In the genomic region with DNA sequence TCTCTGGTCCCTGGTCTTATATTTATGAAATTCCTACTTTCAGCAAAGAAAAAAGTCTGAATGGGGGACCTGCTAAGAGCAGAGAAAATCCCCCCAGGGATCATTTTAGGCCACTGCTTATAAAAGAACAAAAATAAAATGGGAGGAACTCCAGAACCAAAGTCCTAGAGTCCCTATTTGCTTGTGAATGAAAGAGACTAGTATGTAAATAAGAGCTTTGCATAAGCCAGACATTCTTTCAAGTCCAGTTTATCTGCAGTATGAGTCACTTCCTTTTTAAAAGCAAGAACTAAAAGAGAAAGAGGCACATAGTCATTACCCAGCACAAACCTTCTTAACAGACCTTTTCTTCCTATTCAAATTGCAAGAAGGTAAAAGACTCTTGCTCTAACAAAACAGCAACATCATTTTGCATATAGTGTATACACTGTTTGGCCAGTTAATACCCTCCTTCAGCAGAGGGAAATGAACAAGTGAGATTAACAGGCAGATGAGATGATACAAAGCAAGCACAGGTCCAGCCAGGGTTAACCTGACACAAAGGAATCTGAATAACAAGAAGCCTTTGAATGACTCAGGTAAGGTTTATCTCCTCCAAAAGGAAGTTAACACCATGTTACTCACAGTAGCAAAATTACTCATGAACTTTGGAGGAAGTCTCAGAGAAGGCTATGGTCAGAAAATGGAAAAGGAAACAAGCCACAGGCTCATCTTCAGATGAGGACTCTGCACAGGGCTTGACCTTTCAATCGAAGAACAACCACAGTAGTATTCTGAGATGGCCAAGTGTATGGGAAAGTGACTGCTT, we compare ENCODE assay signal across 8 cellular contexts.
A peak's percentile ranks its signal among the peaks of the same experiment; 100 is the strongest.
DNase-seq lines count a peak whose midpoint lies in the region; ATAC-seq and TF ChIP-seq lines count a peak whose summit lies in the region.

No MANE protein-coding gene starts in this region.

- no peak overlapping the region for H2AK5ac ChIP-seq in H9 (ENCODE audit: insufficient read length, low read length)

- no CpG with 5 or more reads among the region's 1 CpG for WGBS in H9 (ENCODE audit: extremely low coverage, insufficient read length, low lambda C conversion rate)
- 51% methylated on average over 1 of the region's 1 CpG for WGBS in right cardiac atrium

- H4K91ac ChIP-seq in H9 (ENCODE audit: insufficient read length, low read depth, low read length), result peak overlapping the region; percentile 91

- H4K8ac ChIP-seq in H9 (replicated peaks; ENCODE audit: insufficient read length, low read depth, low read length), result no peak overlapping the region

- no peaks in the 10 kb centered on the region for H3K79me2 ChIP-seq in H9 (ENCODE audit: insufficient read depth, low read length)

- peak overlapping the region; percentile 41 for H2BK5ac ChIP-seq in H9 (ENCODE audit: insufficient read length, low read length)

- no peak overlapping the region for H3K4me3 ChIP-seq in right cardiac atrium (ENCODE audit: low read length)

- intact Hi-C loops in right cardiac atrium (cut with DNase I), result no loop called here

- H3K27ac Mint-ChIP-seq in H9, result peak overlapping the region; percentile 97 to 98 (median 97)
- peak overlapping the region; percentile 97 for H3K27ac Mint-ChIP-seq in stimulated activated effector memory CD8-positive, alpha-beta T cell treated with anti-CD3 and anti-CD28 coated beads, Interleukin-12 subunit alpha, Interleukin-12 subunit beta, amount 100 ng/mL, for 72 hours

- peak overlapping the region; percentile 29 for H3K4me2 ChIP-seq in H9 (ENCODE audit: insufficient read depth, insufficient read length, low read length)

- H2AFZ ChIP-seq in H9 (ENCODE audit: low read length), result no peak overlapping the region

- 0 out of 2 replicates have a peak overlapping the region, but pooled peaks have one; percentile 71 for H3K4ac ChIP-seq in H9 (ENCODE audit: low read depth, low read length)

- ATAC-seq in activated T-cell treated with anti-CD3 and anti-CD28 coated beads, Interleukin-2, amount 50 U/mL, for 4 hours, result peak; percentile 89 to 90
- peak; percentile 80 to 91 for ATAC-seq in right cardiac atrium
- peak; percentile 96 for ATAC-seq in stimulated activated effector memory CD8-positive, alpha-beta T cell treated with anti-CD3 and anti-CD28 coated beads, Interleukin-12 subunit alpha, Interleukin-12 subunit beta, amount 100 ng/mL, for 72 hours

- TF ChIP-seq CTCF in H9 (conservative IDR thresholded peaks at IDR 0.05), result no peak

- no peaks in the 10 kb centered on the region for H3K79me1 ChIP-seq in H9 (ENCODE audit: insufficient read depth, low read depth, low read length, poor library complexity, severe bottlenecking)

- no peak overlapping the region for H2BK15ac ChIP-seq in H9 (ENCODE audit: low read depth, low read length)

- H3K27me3 Mint-ChIP-seq in H9 (ENCODE audit: low read depth), result no peaks in the 10 kb centered on the region
- H3K27me3 Mint-ChIP-seq in activated T-cell treated with anti-CD3 and anti-CD28 coated beads, Interleukin-2, amount 50 U/mL, for 4 hours (ENCODE audit: low read depth), result no peaks in the 10 kb centered on the region

- no peak overlapping the region for H3K23ac ChIP-seq in H9 (ENCODE audit: insufficient read length, low read depth, low read length)

- H3K56ac ChIP-seq in H9 (ENCODE audit: insufficient read length, low read depth, low read length), result no peak overlapping the region

- H3K9me3 ChIP-seq in H9 (ENCODE audit: control insufficient read depth, low read depth, low read length), result no peaks in the 10 kb centered on the region
- no peaks in the 10 kb centered on the region for H3K9me3 ChIP-seq in right cardiac atrium (ENCODE audit: control insufficient read depth, low read length)

- peaks cover 7% of the 10 kb centered on the region; the same call in 1 of the 2 replicates for H3K4me1 ChIP-seq in H9 (ENCODE audit: insufficient read depth, low read length)
- H3K4me1 ChIP-seq in right cardiac atrium (ENCODE audit: control insufficient read depth, insufficient read depth, low read length), result no peaks in the 10 kb centered on the region

- DNase-seq in activated CD4-positive, alpha-beta T cell treated with anti-CD3 and anti-CD28 coated beads for 48 hours, result peak; percentile 36
- DNase-seq in activated CD4-positive, alpha-beta T cell treated with anti-CD3 and anti-CD28 coated beads, Interleukin-2, amount 50 U/mL, for 4 hours, result no peak
- DNase-seq in H9 (peak; percentile 62), Kasumi-1 (lab: John Stamatoyannopoulos, UW) (peak; percentile 76 to 79), right cardiac atrium (no peak), GF-D8 (lab: John Stamatoyannopoulos, UW) (no peak)
- DNase-seq in activated T-cell treated with anti-CD3 and anti-CD28 coated beads, Interleukin-2, amount 50 U/mL, for 4 hours, result no peak
- peak; percentile 36 to 74 for DNase-seq in stimulated activated effector memory CD8-positive, alpha-beta T cell treated with anti-CD3 and anti-CD28 coated beads, Interleukin-12 subunit alpha, Interleukin-12 subunit beta, amount 100 ng/mL, for 72 hours (ENCODE audit: low spot score in 2 of 2)

- H4K5ac ChIP-seq in H9 (ENCODE audit: insufficient read length, low read depth, low read length), result no peak overlapping the region

- no peak overlapping the region for H3K9ac ChIP-seq in H9 (ENCODE audit: extremely low read depth, insufficient read length, low read length)

- no peak overlapping the region for H2BK12ac ChIP-seq in H9 (ENCODE audit: insufficient read length, low read depth, low read length)

- peaks cover 24 to 32% of the 10 kb centered on the region in 2 experiments for H3K4me1 Mint-ChIP-seq in H9
- peaks cover 22% of the 10 kb centered on the region for H3K4me1 Mint-ChIP-seq in activated T-cell treated with anti-CD3 and anti-CD28 coated beads, Interleukin-2, amount 50 U/mL, for 4 hours (ENCODE audit: low read depth)
- peaks cover 23% of the 10 kb centered on the region for H3K4me1 Mint-ChIP-seq in stimulated activated effector memory CD8-positive, alpha-beta T cell treated with anti-CD3 and anti-CD28 coated beads, Interleukin-12 subunit alpha, Interleukin-12 subunit beta, amount 100 ng/mL, for 72 hours

- H3K27me3 ChIP-seq in H9 (ENCODE audit: insufficient read depth, low read length) (no peaks in the 10 kb centered on the region), right cardiac atrium (ENCODE audit: control insufficient read depth, insufficient read depth) (no peaks in the 10 kb centered on the region)

- peak overlapping the region; percentile 60 for H3K18ac ChIP-seq in H9 (ENCODE audit: insufficient read length, low read depth, low read length)

- H4K20me1 ChIP-seq in H9 (ENCODE audit: control insufficient read depth, insufficient read depth, insufficient read length), result no peaks in the 10 kb centered on the region

- peak overlapping the region; percentile 97 for H3K27ac ChIP-seq in H9 (ENCODE audit: insufficient read length, low read depth, low read length)
- no peak overlapping the region for H3K27ac ChIP-seq in right cardiac atrium (ENCODE audit: low read length)

- H2BK20ac ChIP-seq in H9 (ENCODE audit: low read depth, low read length, poor library complexity, severe bottlenecking), result no peak overlapping the region

- peak overlapping the region; percentile 67 for H2BK120ac ChIP-seq in H9 (ENCODE audit: low read depth, low read length, poor library complexity, severe bottlenecking)

- H3T11ph ChIP-seq in H9 (ENCODE audit: low read length), result peak overlapping the region; percentile 5

- peaks cover 12 to 16% of the 10 kb centered on the region in 2 experiments for H3K9me3 Mint-ChIP-seq in H9
- H3K9me3 Mint-ChIP-seq in activated T-cell treated with anti-CD3 and anti-CD28 coated beads, Interleukin-2, amount 50 U/mL, for 4 hours, result no peaks in the 10 kb centered on the region
- H3K9me3 Mint-ChIP-seq in stimulated activated effector memory CD8-positive, alpha-beta T cell treated with anti-CD3 and anti-CD28 coated beads, Interleukin-12 subunit alpha, Interleukin-12 subunit beta, amount 100 ng/mL, for 72 hours, result no peaks in the 10 kb centered on the region

- no peak overlapping the region; a peak in 1 of 5 replicates for H3K4me3 Mint-ChIP-seq in H9
- H3K4me3 Mint-ChIP-seq in activated T-cell treated with anti-CD3 and anti-CD28 coated beads, Interleukin-2, amount 50 U/mL, for 4 hours, result peak overlapping the region; percentile 60
- peak overlapping the region; percentile 52 for H3K4me3 Mint-ChIP-seq in stimulated activated effector memory CD8-positive, alpha-beta T cell treated with anti-CD3 and anti-CD28 coated beads, Interleukin-12 subunit alpha, Interleukin-12 subunit beta, amount 100 ng/mL, for 72 hours

- no peaks in the 10 kb centered on the region for H3K23me2 ChIP-seq in H9 (ENCODE audit: insufficient read length, low read depth, low read length, poor library complexity, severe bottlenecking)

- peaks cover 7 to 19% (median 8%) of the 10 kb centered on the region in 3 experiments for H3K36me3 Mint-ChIP-seq in H9 (ENCODE audit: insufficient read depth in 1 of 3, low read depth in 3 of 3)
- no peaks in the 10 kb centered on the region for H3K36me3 Mint-ChIP-seq in activated T-cell treated with anti-CD3 and anti-CD28 coated beads, Interleukin-2, amount 50 U/mL, for 4 hours (ENCODE audit: insufficient read depth)
- no peaks in the 10 kb centered on the region for H3K36me3 Mint-ChIP-seq in stimulated activated effector memory CD8-positive, alpha-beta T cell treated with anti-CD3 and anti-CD28 coated beads, Interleukin-12 subunit alpha, Interleukin-12 subunit beta, amount 100 ng/mL, for 72 hours

- peak overlapping the region; percentile 17; the same call in 1 of the 2 replicates for H3K14ac ChIP-seq in H9 (ENCODE audit: insufficient read depth, low read length)

Comparison
In these comparisons a context has a peak if more than half of its experiments do, and no peak if none do; other contexts are left out.
1. DNase-seq: peak in activated CD4-positive, alpha-beta T cell treated with anti-CD3 and anti-CD28 coated beads for 48 hours (single experiment), H9 (single experiment), Kasumi-1 (2 of 2) and stimulated activated effector memory CD8-positive, alpha-beta T cell treated with anti-CD3 and anti-CD28 coated beads, Interleukin-12 subunit alpha, Interleukin-12 subunit beta, amount 100 ng/mL, for 72 hours (2 of 2); none in activated CD4-positive, alpha-beta T cell treated with anti-CD3 and anti-CD28 coated beads, Interleukin-2, amount 50 U/mL, for 4 hours (0 of 2), activated T-cell treated with anti-CD3 and anti-CD28 coated beads, Interleukin-2, amount 50 U/mL, for 4 hours (single experiment), right cardiac atrium (0 of 3) and GF-D8 (single experiment).
2. H3K4me3 Mint-ChIP-seq: peak in activated T-cell treated with anti-CD3 and anti-CD28 coated beads, Interleukin-2, amount 50 U/mL, for 4 hours (single experiment) and stimulated activated effector memory CD8-positive, alpha-beta T cell treated with anti-CD3 and anti-CD28 coated beads, Interleukin-12 subunit alpha, Interleukin-12 subunit beta, amount 100 ng/mL, for 72 hours (single experiment); none in H9 (0 of 2).
3. Peak in every context shown above with its lines, with median percentiles within 50 percentile points of each other: ATAC-seq.